In the genomic region with DNA sequence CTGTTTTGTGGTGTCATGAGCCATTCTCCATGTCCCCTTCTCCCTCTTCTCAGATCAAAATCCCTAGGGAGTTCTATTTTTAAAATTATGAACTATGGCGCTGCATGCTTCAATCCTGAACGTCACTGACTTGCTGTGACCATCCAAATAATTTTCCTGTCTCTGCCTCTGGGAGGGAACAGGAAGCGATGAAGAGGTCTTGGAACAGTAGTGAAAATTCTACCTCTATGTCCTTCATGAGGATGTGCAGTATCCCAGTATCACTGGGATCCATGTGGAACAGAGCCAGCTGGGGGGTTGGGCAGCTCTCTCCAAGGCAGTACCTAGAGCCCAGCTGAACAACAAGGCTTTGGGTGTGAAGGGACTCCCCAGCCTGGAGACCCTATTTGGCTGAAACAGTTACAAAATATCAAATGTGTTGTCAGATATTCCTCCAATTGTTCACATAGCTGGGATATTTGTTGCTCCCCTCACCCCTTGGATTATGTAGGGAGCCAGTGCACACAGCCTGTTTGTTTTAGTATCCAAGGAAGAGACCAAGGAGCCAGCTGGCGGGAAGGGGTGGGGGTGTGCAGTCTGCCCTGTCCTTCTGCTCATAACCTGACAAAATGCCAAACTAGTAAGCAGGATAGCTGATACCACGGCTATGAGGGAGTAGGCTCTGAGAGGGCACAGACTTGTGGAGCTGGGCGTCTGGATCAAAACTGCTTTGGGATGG, we compare ENCODE assay signal across 7 cellular contexts. TPM values are rescaled to one million over a fixed set of nuclear protein-coding genes. Genes with fewer than 3 reads are reported as not detected.
A peak's percentile ranks its signal among the peaks of the same experiment; 100 is the strongest.
DNase-seq lines count a peak whose midpoint lies in the region; ATAC-seq and TF ChIP-seq lines count a peak whose summit lies in the region.

No MANE protein-coding gene starts in this region.

- peak; percentile 53 for ATAC-seq in left lung

- H3K27ac ChIP-seq in left lung = peak overlapping the region; percentile 31 to 49
- H3K27ac ChIP-seq in thyroid gland = peak overlapping the region in 1 of 3 donors; percentile 55

- no peak for TF ChIP-seq POLR2A in thyroid gland (IDR thresholded peaks at IDR 0.05)

- WGBS in thyroid gland, 2 donors = 58 to 62% methylated on average over 5 to 6 of the region's 6 CpGs

- no peak overlapping the region for H3K4me3 ChIP-seq in cardiac fibroblast (replicated peaks in 1 of 2; ENCODE audit: low read depth in 2 of 2, low read length in 2 of 2)
- no peak overlapping the region for H3K4me3 ChIP-seq in left lung
- no peak overlapping the region for H3K4me3 ChIP-seq in thyroid gland (replicated peaks in 1 of 3)

- H3K4me1 ChIP-seq in left lung (peaks cover 0 to 18% of the 10 kb centered on the region in 2 donors), thyroid gland (peaks cover 8 to 11% of the 10 kb centered on the region in 2 donors)

- peak; percentile 77 for DNase-seq in NCI-H2029 treated with DMSO at 0.1 percent for 48 hours (lab: John Stamatoyannopoulos, UW)
- DNase-seq in cardiac fibroblast (ENCODE audit: low read depth in 2 of 2) = peak; percentile 56 to 94
- no peak for DNase-seq in left lung
- DNase-seq in thyroid gland = peak; percentile 52 to 67
- no peak for DNase-seq in ecto neural progenitor cell (ENCODE audit: low spot score)
- DNase-seq in NOMO-1 treated with dmso at 0.1 percent for 144 hours (lab: John Stamatoyannopoulos, UW; ENCODE audit: unreplicated experiment) = no peak
- no peak for DNase-seq in DMS79 (lab: John Stamatoyannopoulos, UW)

- H3K36me3 ChIP-seq in left lung (peaks cover 0 to 44% of the 10 kb centered on the region in 2 donors), thyroid gland (peaks cover 0 to 5% of the 10 kb centered on the region in 2 donors)

- H3K27me3 ChIP-seq in left lung (no peaks in the 10 kb centered on the region), thyroid gland (no peaks in the 10 kb centered on the region)

- no peaks in the 10 kb centered on the region for H3K9me3 ChIP-seq in left lung
- H3K9me3 ChIP-seq in thyroid gland = no peaks in the 10 kb centered on the region

- intact Hi-C loops in left lung (cut with DNase I) (no loop called here), thyroid gland (cut with DNase I) (no loop called here)

- TF ChIP-seq CTCF in cardiac fibroblast (IDR thresholded peaks at IDR 0.05; ENCODE audit: low read depth, low read length) (no peak), left lung (IDR thresholded peaks at IDR 0.05) (no peak), thyroid gland (IDR thresholded peaks at IDR 0.05) (no peak)

RNA-seq across cellular contexts. Expression of a gene that starts 7.6 kb away (rescaled TPM):
- total RNA-seq in left lung (1 to 10 TPM; 7.3 to 9.1 TPM), thyroid gland (1 to 10 TPM; 3.2 to 5.0 (median 4.1) TPM)

RNA-seq across cellular contexts. Expression of a gene that starts 8.2 kb away (rescaled TPM):
- total RNA-seq in left lung = 10 to 100 TPM; 15.4 to 21.2 TPM
- total RNA-seq in thyroid gland = 10 to 100 TPM in 3 of 4 donors, 1 to 10 TPM in 1; 9.7 to 14.8 (median 14.0) TPM

RNA-seq across cellular contexts. Expression of a gene that starts 16.4 kb away (rescaled TPM):
- 10 to 100 TPM; 61.1 to 77.4 TPM for total RNA-seq in left lung
- 100 to 1,000 TPM in 1 of 4 donors, 10 to 100 TPM in 3; 65.8 to 102 (median 84.7) TPM for total RNA-seq in thyroid gland

RNA-seq across cellular contexts. Expression of a gene that starts 25.4 kb away (rescaled TPM):
- total RNA-seq in left lung (1 to 10 TPM; 2.2 to 2.3 TPM), thyroid gland (under 1 TPM; 0.13 to 0.89 (median 0.50) TPM)

RNA-seq across cellular contexts. Expression of a gene that starts 41.2 kb away (rescaled TPM):
- total RNA-seq in left lung = 10 to 100 TPM in 1 of 2 donors, 1 to 10 TPM in 1; 5.6 to 10.0 TPM
- 1 to 10 TPM in 2 of 4 donors, under 1 TPM in 1, not detected in 1; 0.89 to 6.2 (median 2.6) TPM for total RNA-seq in thyroid gland

Comparison
In these comparisons a context has a peak if more than half of its experiments do, and no peak if none do; other contexts are left out.
1. DNase-seq: peak in NCI-H2029 treated with DMSO at 0.1 percent for 48 hours (single experiment), cardiac fibroblast (2 of 2) and thyroid gland (2 of 2); none in left lung (0 of 2), ecto neural progenitor cell (single experiment), NOMO-1 treated with dmso at 0.1 percent for 144 hours (single experiment) and DMS79 (single experiment).